ENCODE assay signal across 1 cellular context in genomic region chr11:1573077-1573846, GRCh38.
TF ChIP-seq lines count a peak whose summit lies in the region.

No MANE protein-coding gene starts in this region.

TF ChIP-seq in HepG2, 621 proteins besides CTCF, POLR2A, EP300 and RAD21:
- TF ChIP-seq PRDM4 (CRISPR knock-in tag; IDR thresholded peaks at IDR 0.05; ENCODE audit: borderline replicate concordance) (no peak), TRIM24 (CRISPR knock-in tag; IDR thresholded peaks at IDR 0.05) (no peak), DDIT3 (CRISPR knock-in tag; IDR thresholded peaks at IDR 0.05) (no peak), ZNF558 (CRISPR knock-in tag; IDR thresholded peaks at IDR 0.05; ENCODE audit: borderline replicate concordance) (no peak), SIN3B (IDR thresholded peaks at IDR 0.05; ENCODE audit: low read length) (no peak), ZKSCAN8 (CRISPR knock-in tag; IDR thresholded peaks at IDR 0.05; ENCODE audit: borderline replicate concordance) (peak; percentile 90), KDM3A (CRISPR knock-in tag; IDR thresholded peaks at IDR 0.05; ENCODE audit: low read depth) (no peak), RBFOX2 (IDR thresholded peaks at IDR 0.05; ENCODE audit: low read depth, low read length) (0 out of 2 replicates have a peak, but pooled peaks have one; percentile 8), TBX2 (CRISPR knock-in tag; IDR thresholded peaks at IDR 0.05; ENCODE audit: borderline replicate concordance) (no peak; the same call in 1 of the 2 replicates), HNRNPL (IDR thresholded peaks at IDR 0.05; ENCODE audit: low read depth, low read length) (peak; percentile 75; the same call in 1 of the 2 replicates)
